Comparison of ENCODE assay signal across 25 cellular contexts in genomic region chr7:128034830-128035229, GRCh38.
"Had no signal": no experiment of that assay in that cellular context is flagged by ENCODE, and none has a peak within 500 bp of the region (broad histone marks: within the 10 kb centered on the region; RNA-seq: fewer than 3 reads in every experiment).

No MANE protein-coding gene starts in this region.

- DNase-seq: activated CD4-positive, alpha-beta memory T cell treated with anti-CD3 and anti-CD28 coated beads for 36 hours; activated CD4-positive, alpha-beta T cell treated with anti-CD3 and anti-CD28 coated beads for 48 hours; activated naive CD4-positive, alpha-beta T cell treated with anti-CD3 and anti-CD28 coated beads for 36 hours; activated naive CD8-positive, alpha-beta T cell treated with anti-CD3 and anti-CD28 coated beads, Interleukin-2, amount 10 ng/mL, durations not matched to agents 7 days and 5 days; activated T-cell treated with anti-CD3 and anti-CD28 coated beads, Interleukin-2, amount 50 U/mL, for 48 hours; amniotic stem cell; endodermal cell; esophagus squamous epithelium; gastrocnemius medialis; head of caudate nucleus; left cardiac atrium; mesendoderm; mucosa of descending colon; nephron progenitor cell; occipital lobe; retina; stimulated activated CD4-positive, alpha-beta T cell treated with anti-CD3 and anti-CD28 coated beads, Interleukin-2, amount 100 ng/mL, for 48 hours; stimulated activated CD8-positive, alpha-beta memory T cell treated with anti-CD3 and anti-CD28 coated beads, Interleukin-4, amount 100 ng/mL, for 48 hours; stimulated activated naive B cell treated with anti-CD40 and anti-IgM and Interleukin-4, amounts not matched to agents 10 μg/mL and 1 μg/mL and 100 μg/mL, for 72 hours; testis; trophoblast cell; uterus had no signal

- H3K27ac ChIP-seq: coronary artery, esophagus squamous epithelium, gastrocnemius medialis, testis, uterus had no signal

- H3K36me3 ChIP-seq: gastrocnemius medialis, uterus had no signal

- H3K9me3 ChIP-seq: esophagus squamous epithelium, gastrocnemius medialis, mucosa of descending colon, testis, uterus had no signal

- FAIRE-seq: bronchial epithelial cell, TTC549 had no signal

- H3K27me3 ChIP-seq: testis, uterus had no signal

- ATAC-seq: gastrocnemius medialis; left cardiac atrium; mucosa of descending colon; stimulated activated naive B cell treated with anti-CD40 and anti-IgM and Interleukin-4, amounts not matched to agents 10 μg/mL and 1 μg/mL and 100 μg/mL, for 72 hours had no signal

- H3K4me3 ChIP-seq: coronary artery, esophagus squamous epithelium, gastrocnemius medialis, mucosa of descending colon, testis, uterus had no signal
